In genomic region chr5:57549546-57549945, GRCh38 we compare ENCODE assay signal across 20 cellular contexts.
"Had no signal": no experiment of that assay in that cellular context is flagged by ENCODE, and none has a peak within 500 bp of the region (broad histone marks: within the 10 kb centered on the region; RNA-seq: fewer than 3 reads in every experiment).

No MANE protein-coding gene starts in this region.

- H3K9ac ChIP-seq: neural progenitor cell had no signal

- DNase-seq: heart left ventricle; islet precursor cell; left ventricle myocardium inferior; naive thymus-derived CD8-positive, alpha-beta T cell; ovary; right lobe of liver; stimulated activated CD4-positive, alpha-beta T cell treated with anti-CD3 and anti-CD28 coated beads, Interleukin-12 subunit alpha, Interleukin-12 subunit beta, amount 100 ng/mL, for 4 hours; stimulated activated CD4-positive, alpha-beta T cell treated with anti-CD3 and anti-CD28 coated beads, Interleukin-15, amount 100 ng/mL, for 24 hours; stimulated activated CD4-positive, alpha-beta T cell treated with anti-CD3 and anti-CD28 coated beads, Interleukin-2, amount 100 ng/mL, for 24 hours; stimulated activated CD4-positive, alpha-beta T cell treated with anti-CD3 and anti-CD28 coated beads, Interleukin-4, amount 100 ng/mL, for 24 hours; stimulated activated naive CD4-positive, alpha-beta T cell; transverse colon had no signal

- H3K4me2 ChIP-seq: neural progenitor cell had no signal

- H3K9me3 ChIP-seq: neutrophil, ovary, right atrium auricular region, right lobe of liver, suprapubic skin, transverse colon, upper lobe of left lung, vagina had no signal

- H3K27ac ChIP-seq: heart left ventricle, left ventricle myocardium inferior, neural progenitor cell, neutrophil, ovary, right atrium auricular region, right lobe of liver, skin epidermis, suprapubic skin, transverse colon, upper lobe of left lung, vagina had no signal

- H3K36me3 ChIP-seq: heart left ventricle, left ventricle myocardium inferior, neural progenitor cell, neutrophil, ovary, right atrium auricular region, right lobe of liver, suprapubic skin, transverse colon, upper lobe of left lung, vagina had no signal

- H3K27me3 ChIP-seq: heart left ventricle, neural progenitor cell, neutrophil, ovary, right atrium auricular region, right lobe of liver, suprapubic skin, transverse colon, upper lobe of left lung, vagina had no signal

- H3K4me3 ChIP-seq: heart left ventricle, left ventricle myocardium inferior, lung, neural progenitor cell, ovary, right atrium auricular region, right lobe of liver, skin epidermis, suprapubic skin, transverse colon, upper lobe of left lung, vagina had no signal

- H3K4me1 ChIP-seq: heart left ventricle, left ventricle myocardium inferior, neural progenitor cell, right atrium auricular region, right lobe of liver, suprapubic skin, transverse colon, upper lobe of left lung, vagina had no signal

- H2AFZ ChIP-seq: neural progenitor cell had no signal
